Comparison of ENCODE assay signal across 11 cellular contexts in genomic region chr7:50734246-50734645, GRCh38.
"Had no signal": no experiment of that assay in that cellular context is flagged by ENCODE, and none has a peak within 500 bp of the region (broad histone marks: within the 10 kb centered on the region; RNA-seq: fewer than 3 reads in every experiment).

No MANE protein-coding gene starts in this region.

- H3K36me3 ChIP-seq: cardiac muscle cell, right lobe of liver, thoracic aorta had no signal

- H3K27me3 ChIP-seq: cardiac muscle cell, right lobe of liver had no signal

- H3K4me3 ChIP-seq: cardiac muscle cell, right lobe of liver, thoracic aorta had no signal

- H3K4me3 Mint-ChIP-seq: activated CD8-positive, alpha-beta T cell treated with anti-CD3 and anti-CD28 coated beads for 36 hours; activated T-cell treated with anti-CD3 and anti-CD28 coated beads, Interleukin-2, amount 50 U/mL, for 4 hours; mesothelial cell of epicardium had no signal

- ATAC-seq: activated CD8-positive, alpha-beta T cell treated with anti-CD3 and anti-CD28 coated beads for 36 hours; activated T-cell treated with anti-CD3 and anti-CD28 coated beads, Interleukin-2, amount 50 U/mL, for 4 hours; left ventricle myocardium superior had no signal

- H3K9me3 ChIP-seq: right lobe of liver, thoracic aorta had no signal

- H3K27me3 Mint-ChIP-seq: activated CD8-positive, alpha-beta T cell treated with anti-CD3 and anti-CD28 coated beads for 36 hours had no signal

- H3K27ac Mint-ChIP-seq: activated CD8-positive, alpha-beta T cell treated with anti-CD3 and anti-CD28 coated beads for 36 hours; mesothelial cell of epicardium had no signal

- H3K9me3 Mint-ChIP-seq: activated CD8-positive, alpha-beta T cell treated with anti-CD3 and anti-CD28 coated beads for 36 hours; activated T-cell treated with anti-CD3 and anti-CD28 coated beads, Interleukin-2, amount 50 U/mL, for 4 hours had no signal

- H3K27ac ChIP-seq: cardiac muscle cell, right lobe of liver, thoracic aorta had no signal

- DNase-seq: activated CD4-positive, alpha-beta T cell treated with anti-CD3 and anti-CD28 coated beads for 4 hours; activated CD8-positive, alpha-beta T cell treated with anti-CD3 and anti-CD28 coated beads for 36 hours; activated effector memory CD4-positive, alpha-beta T cell treated with Interleukin-2 at 50 U/mL for 16 hours; activated naive CD4-positive, alpha-beta T cell treated with anti-CD3 and anti-CD28 coated beads, Interleukin-2, amount 50 U/mL, for 16 hours; activated T-cell treated with anti-CD3 and anti-CD28 coated beads, Interleukin-2, amount 50 U/mL, for 4 hours; left ventricle myocardium superior; right lobe of liver; T-helper 2 cell had no signal
